ENCODE assay signal across 13 cellular contexts in the genomic region with DNA sequence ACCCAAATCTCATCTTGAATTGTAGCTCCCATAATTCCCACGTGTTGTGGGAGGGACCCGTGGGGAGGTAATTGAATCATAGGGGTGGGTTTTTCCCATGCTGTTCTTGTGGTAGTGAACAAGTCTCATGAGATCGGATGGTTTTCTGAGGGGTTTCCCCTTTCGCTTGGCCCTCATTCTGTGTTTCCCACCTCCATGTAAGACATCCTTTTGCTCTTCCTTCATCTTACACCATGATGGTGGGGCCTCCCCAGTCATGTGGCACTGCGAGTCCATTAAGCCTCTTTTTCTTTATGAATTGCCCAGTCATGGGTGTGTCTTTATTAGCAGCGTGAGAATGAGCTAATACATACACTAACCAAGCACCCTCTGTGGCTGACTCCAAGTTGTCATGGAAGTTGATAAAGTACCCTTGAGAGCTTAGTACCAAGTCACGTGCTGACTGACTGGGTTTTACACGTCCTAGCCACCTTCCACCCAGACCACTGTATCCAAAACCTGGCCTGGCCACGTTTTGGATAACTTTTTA.
"Had no signal": no experiment of that assay in that cellular context is flagged by ENCODE, and none has a peak within 500 bp of the region (broad histone marks: within the 10 kb centered on the region; RNA-seq: fewer than 3 reads in every experiment).

No MANE protein-coding gene starts in this region.

- H3K27ac ChIP-seq: heart left ventricle, sigmoid colon, thyroid gland, WERI-Rb-1 had no signal

- H3K4me3 ChIP-seq: heart left ventricle, sigmoid colon, thyroid gland had no signal

- H3K27me3 ChIP-seq: heart left ventricle, sigmoid colon, thyroid gland had no signal

- H3K4me1 ChIP-seq: heart left ventricle, sigmoid colon had no signal

- H3K9me3 ChIP-seq: heart left ventricle, sigmoid colon, SK-N-SH, thyroid gland had no signal

- H3K36me3 ChIP-seq: heart left ventricle, sigmoid colon, thyroid gland, WERI-Rb-1 had no signal

- H3K27ac Mint-ChIP-seq: activated naive CD4-positive, alpha-beta T cell treated with anti-CD3 and anti-CD28 coated beads, Interleukin-2, amount 50 U/mL, for 72 hours had no signal

- DNase-seq: activated CD4-positive, alpha-beta T cell treated with anti-CD3 and anti-CD28 coated beads for 48 hours; activated T-cell treated with anti-CD3 and anti-CD28 coated beads for 4 hours; foreskin melanocyte; heart left ventricle; sigmoid colon; SK-N-SH; stimulated activated CD4-positive, alpha-beta T cell treated with anti-CD3 and anti-CD28 coated beads, Interleukin-12 subunit alpha, Interleukin-12 subunit beta, amount 100 ng/mL, for 4 hours; stimulated activated CD4-positive, alpha-beta T cell treated with anti-CD3 and anti-CD28 coated beads, Interleukin-4, amount 100 ng/mL, for 1 hour; stimulated activated CD8-positive, alpha-beta memory T cell treated with anti-CD3 and anti-CD28 coated beads, Interleukin-4, amount 100 ng/mL, for 48 hours; thyroid gland; WERI-Rb-1 had no signal

- H3K4me2 ChIP-seq: SK-N-SH had no signal

- ATAC-seq: heart left ventricle, left lobe of liver had no signal

- H3K9ac ChIP-seq: SK-N-SH had no signal

- H3K9me2 ChIP-seq: SK-N-SH had no signal
